In the genomic region with DNA sequence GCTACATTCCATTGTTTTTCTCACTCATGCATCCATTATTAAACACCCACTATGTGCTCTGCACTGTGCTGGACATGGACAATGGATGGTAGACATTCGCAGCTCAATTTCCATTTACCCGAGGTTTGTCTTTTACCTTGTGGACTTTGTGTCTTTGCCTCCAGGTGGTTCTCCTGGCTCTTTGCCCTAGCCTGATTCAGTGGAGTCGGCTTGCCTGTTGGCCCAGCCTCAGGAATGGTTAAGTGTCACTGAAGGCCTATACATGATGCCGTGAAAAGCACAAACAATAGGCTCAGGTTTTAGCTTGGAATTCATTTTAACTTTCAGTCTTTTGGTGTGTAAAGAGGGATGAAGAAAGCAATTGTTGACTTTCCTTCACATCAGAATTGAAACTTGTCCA, we compare ENCODE assay signal across 21 cellular contexts. TPM values are rescaled to one million over a fixed set of nuclear protein-coding genes. Genes with fewer than 3 reads are reported as not detected.
"Had no signal": no experiment of that assay in that cellular context is flagged by ENCODE, and none has a peak within 500 bp of the region (broad histone marks: within the 10 kb centered on the region; RNA-seq: fewer than 3 reads in every experiment).

No MANE protein-coding gene starts in this region.

- H3K4me1 ChIP-seq: adrenal gland, ascending aorta, gastrocnemius medialis, right lobe of liver, stomach, suprapubic skin, uterus had no signal

- H3K9me3 ChIP-seq: adrenal gland, ascending aorta, gastrocnemius medialis, right lobe of liver, stomach, suprapubic skin, uterus had no signal

- DNase-seq: activated CD4-positive, alpha-beta T cell treated with anti-CD3 and anti-CD28 coated beads for 1 hour; activated T-cell treated with anti-CD3 and anti-CD28 coated beads, Interleukin-2, amount 50 U/mL, for 1 hour; adrenal gland; effector memory CD4-positive, alpha-beta T cell; gastrocnemius medialis; head of caudate nucleus; mesenchymal stem cell; naive thymus-derived CD4-positive, alpha-beta T cell; occipital lobe; right lobe of liver; stimulated activated CD4-positive, alpha-beta T cell treated with anti-CD3 and anti-CD28 coated beads, Interleukin-2, amount 100 ng/mL, for 24 hours; stomach; trophoblast cell; uterus had no signal

- H3K36me3 ChIP-seq: adrenal gland, ascending aorta, gastrocnemius medialis, right lobe of liver, stomach, suprapubic skin, uterus had no signal

- H3K4me3 ChIP-seq: adrenal gland, ascending aorta, gastrocnemius medialis, right lobe of liver, skin epidermis, stomach, suprapubic skin, uterus had no signal

- ATAC-seq: activated naive CD4-positive, alpha-beta T cell treated with anti-CD3 and anti-CD28 coated beads, Interleukin-2, amount 50 U/mL, for 72 hours; esophagus mucosa; gastrocnemius medialis; naive thymus-derived CD4-positive, alpha-beta T cell; right lobe of liver had no signal

RNA-seq across cellular contexts. Expression of a gene that starts 16.5 kb away (rescaled TPM):
- total RNA-seq: activated naive CD4-positive, alpha-beta T cell treated with anti-CD3 and anti-CD28 coated beads, Interleukin-2, amount 50 U/mL, for 72 hours; adrenal gland; ascending aorta; dermis microvascular lymphatic vessel endothelial cell; esophagus mucosa; naive thymus-derived CD4-positive, alpha-beta T cell; neural crest cell; right lobe of liver; stomach had no signal
